Comparison of ENCODE assay signal across 14 cellular contexts in genomic region chr15:96342143-96342466, GRCh38. TPM values are rescaled to one million over a fixed set of nuclear protein-coding genes. Genes with fewer than 3 reads are reported as not detected.
DNase-seq lines count a peak whose midpoint lies in the region; TF ChIP-seq lines count a peak whose summit lies in the region.
"Had no signal": no experiment of that assay in that cellular context is flagged by ENCODE, and none has a peak within 500 bp of the region (broad histone marks: within the 10 kb centered on the region; RNA-seq: fewer than 3 reads in every experiment).

No MANE protein-coding gene starts in this region.

- CTCF ChIA-PET in activated CD4-positive, alpha-beta memory T cell treated with anti-CD3 and anti-CD28 coated beads for 36 hours (lab: Charles Lee): no interaction called here

- H3K36me3 ChIP-seq in smooth muscle cell (ENCODE audit: low read depth): no peaks in the 10 kb centered on the region
- H3K36me3 ChIP-seq in effector memory CD4-positive, alpha-beta T cell (ENCODE audit: control insufficient read depth, insufficient read depth, low read length): no peaks in the 10 kb centered on the region

- peak overlapping the region; percentile 90 to 97 (median 94) for H3K4me3 Mint-ChIP-seq in brain
- no peak overlapping the region for H3K4me3 Mint-ChIP-seq in activated CD4-positive, alpha-beta memory T cell treated with anti-CD3 and anti-CD28 coated beads for 36 hours
- H3K4me3 Mint-ChIP-seq: activated naive CD8-positive, alpha-beta T cell treated with anti-CD3 and anti-CD28 coated beads, Interleukin-2, amount 50 U/mL, for 24 hours had no signal

- H3F3A ChIP-seq in smooth muscle cell (ENCODE audit: low read depth): no peaks in the 10 kb centered on the region

- POLR2A ChIA-PET in activated CD4-positive, alpha-beta memory T cell treated with anti-CD3 and anti-CD28 coated beads for 36 hours (lab: Charles Lee): no interaction called here

- no peaks in the 10 kb centered on the region for H3K9me3 ChIP-seq in smooth muscle cell (replicated peaks; ENCODE audit: low read depth)
- H3K9me3 ChIP-seq in effector memory CD4-positive, alpha-beta T cell (ENCODE audit: control insufficient read depth, low read length): no peaks in the 10 kb centered on the region
- H3K9me3 ChIP-seq: SK-N-SH had no signal

- H3K27ac ChIP-seq in layer of hippocampus (ENCODE audit: low read depth, low read length): peak overlapping the region; percentile 82
- H3K27ac ChIP-seq in smooth muscle cell (ENCODE audit: low read depth): no peak overlapping the region
- H3K27ac ChIP-seq in effector memory CD4-positive, alpha-beta T cell (ENCODE audit: insufficient read depth, low read length, poor library complexity, severe bottlenecking): no peak overlapping the region

- H3K9me3 Mint-ChIP-seq in brain: no peaks in the 10 kb centered on the region
- H3K9me3 Mint-ChIP-seq in activated CD4-positive, alpha-beta memory T cell treated with anti-CD3 and anti-CD28 coated beads for 36 hours: no peaks in the 10 kb centered on the region

- TF ChIP-seq CTCF in HFF-Myc (IDR thresholded peaks at IDR 0.05; ENCODE audit: low read depth, low read length, missing control alignments) (no peak), brain (conservative IDR thresholded peaks at IDR 0.05) (no peak), smooth muscle cell (IDR thresholded peaks at IDR 0.05; ENCODE audit: borderline replicate concordance, insufficient read depth, poor library complexity, severe bottlenecking) (no peak)

- H3K4me1 Mint-ChIP-seq in brain: peaks cover 84% of the 10 kb centered on the region
- peaks cover 7% of the 10 kb centered on the region for H3K4me1 Mint-ChIP-seq in activated CD4-positive, alpha-beta memory T cell treated with anti-CD3 and anti-CD28 coated beads for 36 hours (ENCODE audit: low read depth)

- no peak overlapping the region for H3K9ac ChIP-seq in smooth muscle cell (ENCODE audit: low read depth)

- H2AFZ ChIP-seq in smooth muscle cell (ENCODE audit: low read depth): no peak overlapping the region

- peaks cover 32% of the 10 kb centered on the region for H3K27me3 Mint-ChIP-seq in brain
- peaks cover 80% of the 10 kb centered on the region for H3K27me3 Mint-ChIP-seq in activated CD4-positive, alpha-beta memory T cell treated with anti-CD3 and anti-CD28 coated beads for 36 hours

- peaks cover 3% of the 10 kb centered on the region for H3K27me3 ChIP-seq in layer of hippocampus (ENCODE audit: control insufficient read depth, insufficient read depth, low read length)
- H3K27me3 ChIP-seq in smooth muscle cell (ENCODE audit: low read depth): peaks cover 78% of the 10 kb centered on the region
- peaks cover 31% of the 10 kb centered on the region for H3K27me3 ChIP-seq in effector memory CD4-positive, alpha-beta T cell (replicated peaks; ENCODE audit: control insufficient read depth, insufficient read depth, low read length, poor library complexity, severe bottlenecking)

- H3K4me2 ChIP-seq in smooth muscle cell: peak overlapping the region; percentile 99

- H3K36me3 Mint-ChIP-seq in brain: peaks cover 60% of the 10 kb centered on the region
- H3K36me3 Mint-ChIP-seq in activated CD4-positive, alpha-beta memory T cell treated with anti-CD3 and anti-CD28 coated beads for 36 hours: peaks cover 9% of the 10 kb centered on the region

- peaks cover 16% of the 10 kb centered on the region for H3K79me2 ChIP-seq in smooth muscle cell (ENCODE audit: low read depth)

- peak overlapping the region; percentile 96 to 100 (median 98) for H3K27ac Mint-ChIP-seq in brain
- H3K27ac Mint-ChIP-seq in activated CD4-positive, alpha-beta memory T cell treated with anti-CD3 and anti-CD28 coated beads for 36 hours: no peak overlapping the region
- H3K27ac Mint-ChIP-seq: activated naive CD8-positive, alpha-beta T cell treated with anti-CD3 and anti-CD28 coated beads, Interleukin-2, amount 50 U/mL, for 24 hours had no signal

- H3K4me1 ChIP-seq in smooth muscle cell (ENCODE audit: low read depth): peaks cover 81% of the 10 kb centered on the region
- H3K4me1 ChIP-seq in effector memory CD4-positive, alpha-beta T cell (ENCODE audit: control insufficient read depth, insufficient read depth, low read length, poor library complexity, severe bottlenecking): peaks cover under 1% of the 10 kb centered on the region

- 0 out of 2 replicates have a peak overlapping the region, but pooled peaks have one; percentile 95 for H3K4me3 ChIP-seq in HFF-Myc (replicated peaks; ENCODE audit: low read depth, low read length)
- H3K4me3 ChIP-seq in smooth muscle cell: no peak overlapping the region
- H3K4me3 ChIP-seq in effector memory CD4-positive, alpha-beta T cell (ENCODE audit: insufficient read depth, low read depth, low read length, poor library complexity, severe bottlenecking): no peak overlapping the region

- intact Hi-C loops in activated CD4-positive, alpha-beta memory T cell treated with anti-CD3 and anti-CD28 coated beads for 36 hours (cut with micrococcal nuclease): loop anchor here (10.0 kb wide), 2 partner anchors 1087 to 1757 kb away; no protein-coding TSS in a partner anchor

- 54% methylated on average over 6 of the region's 6 CpGs for WGBS in smooth muscle cell (ENCODE audit: low lambda C conversion rate)

- DNase-seq in HFF-Myc (ENCODE audit: extremely low read depth, low read depth) (no peak), smooth muscle cell (lab: John Stamatoyannopoulos, UW; ENCODE audit: unreplicated experiment) (no peak), amygdala (lab: John Stamatoyannopoulos, UW) (no peak), iPS-NIHi7 (ENCODE audit: extremely low spot score) (no peak)
- no peak for DNase-seq in activated CD4-positive, alpha-beta memory T cell treated with anti-CD3 and anti-CD28 coated beads for 36 hours
- DNase-seq in effector memory CD4-positive, alpha-beta T cell: no peak
- DNase-seq: activated CD4-positive, alpha-beta T cell treated with anti-CD3 and anti-CD28 coated beads for 48 hours; activated naive CD8-positive, alpha-beta T cell treated with anti-CD3 and anti-CD28 coated beads, Interleukin-2, amount 50 U/mL, for 24 hours; KG1; NCI-H226; nucleus accumbens; SK-N-SH had no signal

- peaks cover 10% of the 10 kb centered on the region for H4K20me1 ChIP-seq in smooth muscle cell (ENCODE audit: low read depth)

RNA-seq across cellular contexts. Expression of gene NR2F2, which starts 11.6 kb away (rescaled TPM):
- polyA plus RNA-seq in brain (ENCODE audit: insufficient read depth, low read depth, low replicate concordance) (60.4 TPM), smooth muscle cell (4.7 and 11.3 TPM in 2 replicates)
- total RNA-seq in smooth muscle cell: 4.5 and 9.8 TPM in 2 replicates
- total RNA-seq in activated CD4-positive, alpha-beta memory T cell treated with anti-CD3 and anti-CD28 coated beads for 36 hours: not detected
